22 cellular contexts compared by ENCODE assay signal in genomic region chr9:95296761-95297160, GRCh38. TPM values are rescaled to one million over a fixed set of nuclear protein-coding genes. Genes with fewer than 3 reads are reported as not detected.
DNase-seq lines count a peak whose midpoint lies in the region; TF ChIP-seq lines count a peak whose summit lies in the region.
"Had no signal": no experiment of that assay in that cellular context is flagged by ENCODE, and none has a peak within 500 bp of the region (broad histone marks: within the 10 kb centered on the region; RNA-seq: fewer than 3 reads in every experiment).

No MANE protein-coding gene starts in this region.

- BruUV-seq in MCF 10A (replicated peaks; lab: Mats Ljungman, UMichigan), result no TSS peak

- H3K36me3 ChIP-seq in breast epithelium (no peaks in the 10 kb centered on the region), sigmoid colon (no peaks in the 10 kb centered on the region)
- H3K36me3 ChIP-seq: SJCRH30 had no signal

- no peak for TF ChIP-seq CTCF in MCF 10A (IDR thresholded peaks at IDR 0.05; ENCODE audit: unreplicated experiment)
- no peak for TF ChIP-seq CTCF in breast epithelium (IDR thresholded peaks at IDR 0.05)
- TF ChIP-seq CTCF in sigmoid colon (IDR thresholded peaks at IDR 0.05), result no peak

- no peak for DNase-seq in MCF 10A (ENCODE audit: unreplicated experiment)
- DNase-seq in breast epithelium (ENCODE audit: low spot score in 2 of 2), result no peak
- peak; percentile 37 for DNase-seq in fibroblast of peridontal ligament (ENCODE audit: extremely low read depth)
- DNase-seq in renal cortical epithelial cell (ENCODE audit: low read depth), result peak; percentile 39
- DNase-seq in UCSD-AML1 (lab: John Stamatoyannopoulos, UW; ENCODE audit: unreplicated experiment), result no peak
- no peak for DNase-seq in sigmoid colon
- DNase-seq in activated CD4-positive, alpha-beta T cell treated with anti-CD3 and anti-CD28 coated beads, Interleukin-2, amount 50 U/mL, for 1 hour, result no peak
- DNase-seq: ACHN; Calu3; H7; Karpas-422; NCI-H1092 treated with DMSO at 0.1 percent for 48 hours; NCI-H1436 treated with DMSO at 0.1 percent for 48 hours; NCI-H2029; NCI-H446 treated with DMSO at 0.1 percent for 48 hours; NCI-H526; NCI-H82; NK-92 treated with Interleukin-12 subunit alpha and Interleukin-12 subunit beta, amount 100 ng/mL, for 24 hours; PC-3; SJCRH30 had no signal

- peak overlapping the region; percentile 36 for H3K27ac Mint-ChIP-seq in MCF 10A (ENCODE audit: low read depth, unreplicated experiment)

- H3K4me1 Mint-ChIP-seq in MCF 10A (ENCODE audit: insufficient read depth, unreplicated experiment), result no peaks in the 10 kb centered on the region

- no peaks in the 10 kb centered on the region for H3K4me1 ChIP-seq in breast epithelium
- no peaks in the 10 kb centered on the region for H3K4me1 ChIP-seq in sigmoid colon
- H3K4me1 ChIP-seq: SJCRH30 had no signal

- TF ChIP-seq POLR2A in breast epithelium (IDR thresholded peaks at IDR 0.05), result no peak
- no peak for TF ChIP-seq POLR2A in sigmoid colon (IDR thresholded peaks at IDR 0.05)

- H3K27ac ChIP-seq in breast epithelium, result no peak overlapping the region
- no peak overlapping the region for H3K27ac ChIP-seq in sigmoid colon
- H3K27ac ChIP-seq: 22Rv1, HL-60, SJCRH30 had no signal

- intact Hi-C loops in MCF 10A (cut with micrococcal nuclease), result no loop called here
- intact Hi-C loops in breast epithelium (cut with DNase I; ENCODE audit: low total_unique reads), result no loop called here
- intact Hi-C loops in sigmoid colon (cut with DNase I), result no loop called here

- no peaks in the 10 kb centered on the region for H3K36me3 Mint-ChIP-seq in MCF 10A (ENCODE audit: insufficient read depth, unreplicated experiment)

- TF ChIP-seq EP300 in sigmoid colon (IDR thresholded peaks at IDR 0.05), result no peak

- no peaks in the 10 kb centered on the region for H3K27me3 Mint-ChIP-seq in MCF 10A (ENCODE audit: insufficient read depth, unreplicated experiment)

- no peaks in the 10 kb centered on the region for H3K27me3 ChIP-seq in breast epithelium
- no peaks in the 10 kb centered on the region for H3K27me3 ChIP-seq in sigmoid colon
- H3K27me3 ChIP-seq: SJCRH30 had no signal

- CTCF ChIA-PET in MCF 10A (lab: Yijun Ruan, JAX), result no interaction called here

- POLR2A ChIA-PET in MCF 10A (lab: Yijun Ruan, JAX), result interaction anchor here (0.8 kb wide), 1 partner anchor 1325 kb away, joined by 3 read pairs; no protein-coding TSS in a partner anchor

- 94 to 99% methylated on average over 1 of the region's 1 CpG for WGBS in sigmoid colon, 2 donors

- no peaks in the 10 kb centered on the region for H3K9me3 Mint-ChIP-seq in MCF 10A (ENCODE audit: unreplicated experiment)

- no peaks in the 10 kb centered on the region for H3K9me3 ChIP-seq in breast epithelium
- H3K9me3 ChIP-seq in sigmoid colon, result no peaks in the 10 kb centered on the region
- H3K9me3 ChIP-seq: SJCRH30 had no signal

- no peak overlapping the region for H3K4me3 Mint-ChIP-seq in MCF 10A (ENCODE audit: unreplicated experiment)

- H3K4me3 ChIP-seq in breast epithelium (no peak overlapping the region), sigmoid colon (no peak overlapping the region)
- H3K4me3 ChIP-seq: SJCRH30 had no signal

RNA-seq across cellular contexts. Expression of gene FANCC, which starts 20.7 kb away (rescaled TPM):
- total RNA-seq in MCF 10A (2022) (9.6 and 12.1 TPM in 2 replicates), breast epithelium (10 to 100 TPM in 1 of 3 donors, 1 to 10 TPM in 2; 4.2 to 11.4 (median 9.2) TPM), renal cortical epithelial cell (2.8 and 8.6 TPM in 2 replicates), sigmoid colon (10 to 100 TPM in 1 of 4 donors, 1 to 10 TPM in 3; 3.9 to 10.6 (median 5.3) TPM)
- 1 to 10 TPM; 2.4 to 6.2 (median 5.1) TPM for polyA plus RNA-seq in sigmoid colon

Comparison
In these comparisons a context has a peak if more than half of its experiments do, and no peak if none do; other contexts are left out.
1. DNase-seq: peak in fibroblast of peridontal ligament (single experiment) and renal cortical epithelial cell (single experiment); none in MCF 10A (single experiment), breast epithelium (0 of 2), UCSD-AML1 (single experiment), sigmoid colon (single experiment) and activated CD4-positive, alpha-beta T cell treated with anti-CD3 and anti-CD28 coated beads, Interleukin-2, amount 50 U/mL, for 1 hour (single experiment).